19 cellular contexts compared by ENCODE assay signal in the genomic region with DNA sequence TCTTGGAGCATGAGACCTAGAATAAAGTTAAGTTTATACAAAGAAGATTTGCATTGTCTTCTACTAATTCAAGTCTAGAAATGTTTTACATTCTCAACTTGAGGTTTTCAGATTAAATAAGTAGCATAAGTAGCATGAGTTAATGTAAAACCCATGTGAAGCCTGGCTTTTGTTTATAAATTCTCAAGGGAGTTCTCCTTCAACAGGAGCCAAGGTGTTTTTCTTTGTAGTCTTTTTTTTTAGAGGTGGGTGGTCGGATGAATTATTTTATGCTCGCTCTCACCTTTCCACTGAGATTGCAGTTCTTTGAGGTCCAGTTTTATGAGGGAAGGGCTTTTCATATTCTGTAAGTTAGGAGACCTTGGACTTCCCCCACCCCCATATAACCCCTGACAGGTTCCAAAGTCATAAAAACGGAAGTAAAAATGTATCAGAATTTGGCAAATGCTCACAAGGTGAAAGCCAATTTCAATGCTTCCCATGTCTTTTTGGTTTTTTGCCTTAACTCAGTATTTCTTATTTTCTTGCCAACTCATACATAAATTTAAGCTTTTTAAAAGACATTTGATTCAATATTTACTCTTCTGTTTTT.
DNase-seq lines count a peak whose midpoint lies in the region; ATAC-seq lines count a peak whose summit lies in the region.
"Had no signal": no experiment of that assay in that cellular context is flagged by ENCODE, and none has a peak within 500 bp of the region (broad histone marks: within the 10 kb centered on the region; RNA-seq: fewer than 3 reads in every experiment).

No MANE protein-coding gene starts in this region.

- H3K79me1 ChIP-seq in mesenchymal stem cell (replicated peaks; ENCODE audit: low read length, poor library complexity, severe bottlenecking), result no peaks in the 10 kb centered on the region

- H4K91ac ChIP-seq in mesenchymal stem cell (ENCODE audit: low read length), result no peak overlapping the region

- no peak overlapping the region for H2AK5ac ChIP-seq in mesenchymal stem cell (ENCODE audit: low read length, severe bottlenecking)

- no peak overlapping the region for H3K4me3 ChIP-seq in mesenchymal stem cell (ENCODE audit: insufficient read depth in 1 of 2, low read depth in 1 of 2, low read length in 2 of 2)

- H3K27ac ChIP-seq in mesenchymal stem cell (ENCODE audit: low read length, poor library complexity, severe bottlenecking), result no peak overlapping the region
- H3K27ac ChIP-seq: C4-2B, HL-60 had no signal

- ATAC-seq in GM18511 (IDR thresholded peaks at IDR 0.05; ENCODE audit: unreplicated experiment), result peak; percentile 62
- peak; percentile 49 for ATAC-seq in GM21786 (IDR thresholded peaks at IDR 0.05; ENCODE audit: unreplicated experiment)
- ATAC-seq in HG03354 (IDR thresholded peaks at IDR 0.05; ENCODE audit: poor library complexity, severe bottlenecking, unreplicated experiment), result peak; percentile 47
- ATAC-seq in HG02840 (IDR thresholded peaks at IDR 0.05; ENCODE audit: low FRiP score, unreplicated experiment), result no peak

- H4K8ac ChIP-seq in mesenchymal stem cell (ENCODE audit: low read length), result no peak overlapping the region

- H3K4ac ChIP-seq in mesenchymal stem cell (ENCODE audit: low read depth in 1 of 2, low read length in 2 of 2), result no peak overlapping the region

- no peak for DNase-seq in mesenchymal stem cell
- no peak for DNase-seq in NCI-H2227 (lab: John Stamatoyannopoulos, UW; ENCODE audit: unreplicated experiment)
- DNase-seq in T-helper 1 cell, result no peak
- DNase-seq: DMS79, HCEC 1CT, NCI-H1048, NCI-H1436, NCI-H1930, NCI-H510A, NCI-H774, OCI-M1, Right ventricle myocardium superior, SW 1271 had no signal

- H3K9me3 ChIP-seq in mesenchymal stem cell (ENCODE audit: control insufficient read depth, low read length), result peaks cover 6% of the 10 kb centered on the region

- no peaks in the 10 kb centered on the region for H3K4me1 ChIP-seq in mesenchymal stem cell (ENCODE audit: control insufficient read depth, insufficient read depth, low read depth, low read length)

- no peak overlapping the region for H3K23ac ChIP-seq in mesenchymal stem cell (ENCODE audit: low read length in 2 of 2)

- no peak overlapping the region for H3K9ac ChIP-seq in mesenchymal stem cell (ENCODE audit: low read length)

- H2BK12ac ChIP-seq in mesenchymal stem cell (ENCODE audit: low read length in 2 of 2), result no peak overlapping the region

- H2BK120ac ChIP-seq in mesenchymal stem cell (ENCODE audit: low read depth, low read length), result no peak overlapping the region

- no peak overlapping the region for H2AFZ ChIP-seq in mesenchymal stem cell (ENCODE audit: low read depth, low read length)

- H2BK15ac ChIP-seq in mesenchymal stem cell (ENCODE audit: low read depth, poor library complexity, severe bottlenecking), result no peak overlapping the region

- no peak overlapping the region for H3K18ac ChIP-seq in mesenchymal stem cell (ENCODE audit: low read depth in 1 of 2, low read length in 2 of 2)

- H3K36me3 ChIP-seq in mesenchymal stem cell (ENCODE audit: control insufficient read depth in 1 of 2, insufficient read depth in 2 of 2, low read depth in 1 of 2, low read length in 2 of 2), result no peaks in the 10 kb centered on the region

- WGBS in mesenchymal stem cell, result 81% methylated on average over 1 of the region's 3 CpGs

- H3K14ac ChIP-seq in mesenchymal stem cell (ENCODE audit: low read length in 2 of 2), result no peak overlapping the region

- H3K27me3 ChIP-seq in mesenchymal stem cell (ENCODE audit: control insufficient read depth in 1 of 2, insufficient read depth in 1 of 2, low read length in 2 of 2), result no peaks in the 10 kb centered on the region

- peak overlapping the region; percentile 8 for H2BK5ac ChIP-seq in mesenchymal stem cell (ENCODE audit: low read depth, low read length, poor library complexity, severe bottlenecking)

- H3K4me2 ChIP-seq in mesenchymal stem cell (ENCODE audit: low read length, poor library complexity, severe bottlenecking), result no peak overlapping the region
